In genomic region chr13:26253787-26254582, GRCh38 we compare ENCODE assay signal across 1 cellular context.
A peak's percentile ranks its signal among the peaks of the same experiment; 100 is the strongest.
TF ChIP-seq lines count a peak whose summit lies in the region.

CDK8 (plus strand) TSS chr13:26254129; CDS start chr13:26254642, 513 bp downstream.

TF ChIP-seq in HepG2, 621 proteins besides CTCF, POLR2A, EP300 and RAD21 (continued from another document and continues in another):
- TF ChIP-seq TIGD3 (CRISPR knock-in tag; IDR thresholded peaks at IDR 0.05; ENCODE audit: borderline replicate concordance), result no peak
- no peak for TF ChIP-seq ATF6 (CRISPR knock-in tag; conservative IDR thresholded peaks at IDR 0.05)
- TF ChIP-seq PATZ1 (CRISPR knock-in tag; IDR thresholded peaks at IDR 0.05), result peak; percentile 35; the same call in 1 of the 2 replicates
- TF ChIP-seq HMGXB3 (CRISPR knock-in tag; IDR thresholded peaks at IDR 0.05; ENCODE audit: borderline replicate concordance), result peak; percentile 30; the same call in 1 of the 2 replicates
- TF ChIP-seq THAP11 (CRISPR knock-in tag; IDR thresholded peaks at IDR 0.05), result peak; percentile 99
- no peak for TF ChIP-seq ZBTB40 (IDR thresholded peaks at IDR 0.05)
- peak; percentile 69; the same call in 1 of the 2 replicates for TF ChIP-seq ZBTB40 (CRISPR knock-in tag; IDR thresholded peaks at IDR 0.05)
- TF ChIP-seq ARID4A (CRISPR knock-in tag; IDR thresholded peaks at IDR 0.05; ENCODE audit: borderline replicate concordance), result peak; percentile 81
- peak in 1 of 2 experiments; percentile 74; a peak in 2 of 4 replicates for TF ChIP-seq HMGXB4 (CRISPR knock-in tag; IDR thresholded peaks at IDR 0.05; ENCODE audit: borderline replicate concordance in 1 of 2, low read depth in 1 of 2)
- no peak for TF ChIP-seq ZNF558 (CRISPR knock-in tag; IDR thresholded peaks at IDR 0.05; ENCODE audit: borderline replicate concordance)
- no peak for TF ChIP-seq HMG20B (CRISPR knock-in tag; conservative IDR thresholded peaks at IDR 0.05)
- TF ChIP-seq EHMT2 (IDR thresholded peaks at IDR 0.05; ENCODE audit: borderline replicate concordance, low read depth, low read length), result no peak
- no peak for TF ChIP-seq ZNF883 (CRISPR knock-in tag; IDR thresholded peaks at IDR 0.05; ENCODE audit: not compliant biosample characterization)
- peak; percentile 97 for TF ChIP-seq ASH2L (IDR thresholded peaks at IDR 0.05; ENCODE audit: insufficient read length, low read depth, low read length)
- no peak for TF ChIP-seq ZSCAN31 (CRISPR knock-in tag; IDR thresholded peaks at IDR 0.05; ENCODE audit: low read depth)
- TF ChIP-seq GATAD1 (CRISPR knock-in tag; IDR thresholded peaks at IDR 0.05), result peak; percentile 88
- 0 out of 2 replicates have a peak, but pooled peaks have one; percentile 62 for TF ChIP-seq MXD3 (CRISPR knock-in tag; IDR thresholded peaks at IDR 0.05)
- TF ChIP-seq SKIL (CRISPR knock-in tag; IDR thresholded peaks at IDR 0.05; ENCODE audit: borderline replicate concordance), result no peak
